In the genomic region with DNA sequence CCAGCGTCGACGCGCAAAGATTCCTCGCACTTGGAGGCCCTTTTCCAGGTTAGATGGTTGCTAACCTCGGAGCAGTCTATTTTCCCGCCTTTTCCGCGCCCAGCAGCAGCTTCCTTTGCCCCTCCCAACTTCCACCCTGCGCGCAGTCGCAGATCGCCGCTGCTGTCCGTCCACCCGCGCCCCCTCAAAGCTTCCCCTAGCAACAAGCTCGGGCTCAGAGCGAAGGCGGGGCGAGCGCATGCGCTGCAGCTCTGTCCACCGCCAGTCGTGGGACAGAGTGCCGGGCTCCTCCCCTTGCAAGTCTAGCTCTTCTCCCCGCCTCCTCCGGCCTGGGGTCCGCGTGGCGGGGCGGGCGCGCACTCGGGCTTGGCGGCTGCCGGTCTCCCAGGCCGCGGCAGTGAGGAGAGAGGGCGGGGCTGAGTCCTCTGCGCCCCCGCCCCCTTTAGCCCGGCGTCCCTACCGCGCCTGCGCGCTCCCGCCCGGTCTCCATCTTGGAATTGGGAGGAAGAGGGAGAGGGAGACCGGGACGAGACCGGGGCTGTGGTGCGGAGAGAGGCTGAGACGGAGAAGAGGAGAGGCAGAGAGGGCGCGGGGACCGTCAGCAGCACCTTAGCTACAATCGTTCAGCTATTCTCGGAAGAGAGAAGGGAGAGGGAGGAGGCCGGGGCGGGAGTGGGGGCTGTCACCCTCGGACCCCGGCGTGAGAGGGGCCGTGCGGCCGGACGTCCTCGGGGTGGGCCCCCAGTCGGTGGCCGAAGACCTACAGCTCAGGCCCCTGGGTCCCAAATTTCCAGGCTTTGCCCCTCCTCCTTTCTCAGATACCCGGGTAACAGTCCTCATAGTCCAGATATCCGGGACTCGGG, we compare ENCODE assay signal across 1 cellular context.
TF ChIP-seq lines count a peak whose summit lies in the region.

A gene (plus strand): TSS at position 485 of the 863 bp plus-strand sequence. CDS start 3,905 bp downstream, outside the sequence.

TF ChIP-seq in K562, 482 proteins besides CTCF, POLR2A, EP300 and RAD21 (continued from another document and continues in another):
- TF ChIP-seq, protein P1, sequence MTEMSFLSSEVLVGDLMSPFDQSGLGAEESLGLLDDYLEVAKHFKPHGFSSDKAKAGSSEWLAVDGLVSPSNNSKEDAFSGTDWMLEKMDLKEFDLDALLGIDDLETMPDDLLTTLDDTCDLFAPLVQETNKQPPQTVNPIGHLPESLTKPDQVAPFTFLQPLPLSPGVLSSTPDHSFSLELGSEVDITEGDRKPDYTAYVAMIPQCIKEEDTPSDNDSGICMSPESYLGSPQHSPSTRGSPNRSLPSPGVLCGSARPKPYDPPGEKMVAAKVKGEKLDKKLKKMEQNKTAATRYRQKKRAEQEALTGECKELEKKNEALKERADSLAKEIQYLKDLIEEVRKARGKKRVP (CRISPR knock-in tag; IDR thresholded peaks at IDR 0.05), result 0 out of 2 replicates have a peak, but pooled peaks have one; percentile 29
- TF ChIP-seq, protein P2, sequence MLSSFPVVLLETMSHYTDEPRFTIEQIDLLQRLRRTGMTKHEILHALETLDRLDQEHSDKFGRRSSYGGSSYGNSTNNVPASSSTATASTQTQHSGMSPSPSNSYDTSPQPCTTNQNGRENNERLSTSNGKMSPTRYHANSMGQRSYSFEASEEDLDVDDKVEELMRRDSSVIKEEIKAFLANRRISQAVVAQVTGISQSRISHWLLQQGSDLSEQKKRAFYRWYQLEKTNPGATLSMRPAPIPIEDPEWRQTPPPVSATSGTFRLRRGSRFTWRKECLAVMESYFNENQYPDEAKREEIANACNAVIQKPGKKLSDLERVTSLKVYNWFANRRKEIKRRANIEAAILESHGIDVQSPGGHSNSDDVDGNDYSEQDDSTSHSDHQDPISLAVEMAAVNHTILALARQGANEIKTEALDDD (IDR thresholded peaks at IDR 0.05), result no peak
- TF ChIP-seq KAT7 (CRISPR knock-in tag; IDR thresholded peaks at IDR 0.05; ENCODE audit: borderline replicate concordance) (no peak), MXI1 (IDR thresholded peaks at IDR 0.05; ENCODE audit: low read depth, low read length) (peak; percentile 81), POLR2AphosphoS5 (IDR thresholded peaks at IDR 0.05; ENCODE audit: control insufficient read depth, insufficient read depth, low read depth, low read length) (peak; percentile 85), MTA3 (IDR thresholded peaks at IDR 0.05; ENCODE audit: borderline replicate concordance) (peak; percentile 45; the same call in 1 of the 2 replicates), SMARCE1 (IDR thresholded peaks at IDR 0.05) (no peak), SMAD2 (IDR thresholded peaks at IDR 0.05; ENCODE audit: low read depth, low read length) (no peak), ZNF12 (CRISPR knock-in tag; IDR thresholded peaks at IDR 0.05) (peak; percentile 35; the same call in 1 of the 2 replicates), HDAC1 (IDR thresholded peaks at IDR 0.05) (peak in 1 of 2 experiments; percentile 75; a peak in 2 of 4 replicates), HDAC8 (tag; IDR thresholded peaks at IDR 0.05) (peak; percentile 69; the same call in 1 of the 2 replicates), ELF2 (CRISPR knock-in tag; IDR thresholded peaks at IDR 0.05) (0 out of 2 replicates have a peak, but pooled peaks have one; percentile 10), ETV6 (IDR thresholded peaks at IDR 0.05; ENCODE audit: borderline replicate concordance in 1 of 2, low read depth in 2 of 2, low read length in 1 of 2) (no peak), ETV6 (CRISPR knock-in tag; IDR thresholded peaks at IDR 0.05; ENCODE audit: borderline replicate concordance) (no peak), CHCHD3 (CRISPR knock-in tag; IDR thresholded peaks at IDR 0.05) (peak; percentile 39; the same call in 1 of the 2 replicates), TAF9B (IDR thresholded peaks at IDR 0.05; ENCODE audit: partially characterized antibody) (no peak), ZNF695 (CRISPR knock-in tag; IDR thresholded peaks at IDR 0.05) (no peak), SRF (CRISPR knock-in tag; IDR thresholded peaks at IDR 0.05) (no peak), KLF6 (CRISPR knock-in tag; IDR thresholded peaks at IDR 0.05; ENCODE audit: borderline replicate concordance) (0 out of 2 replicates have a peak, but pooled peaks have one; percentile 43), RHOXF2B (CRISPR knock-in tag; conservative IDR thresholded peaks at IDR 0.05) (0 out of 2 replicates have a peak, but pooled peaks have one; percentile 50), ZNF124 (CRISPR knock-in tag; IDR thresholded peaks at IDR 0.05) (no peak), ELF4 (CRISPR knock-in tag; IDR thresholded peaks at IDR 0.05) (peak; percentile 68; the same call in 1 of the 2 replicates), KDM4B (IDR thresholded peaks at IDR 0.05; ENCODE audit: borderline replicate concordance in 2 of 2, low read depth in 1 of 2) (peak in 1 of 2 experiments; percentile 83; a peak in 1 of 4 replicates), JUNB (CRISPR knock-in tag; conservative IDR thresholded peaks at IDR 0.05) (no peak), BMI1 (IDR thresholded peaks at IDR 0.05; ENCODE audit: low read length) (peak; percentile 58; the same call in 1 of the 2 replicates), PML (IDR thresholded peaks at IDR 0.05; ENCODE audit: low read length) (peak; percentile 57; the same call in 1 of the 2 replicates), SMAD3 (CRISPR knock-in tag; conservative IDR thresholded peaks at IDR 0.05) (peak; percentile 38; the same call in 1 of the 2 replicates), POLR3G (IDR thresholded peaks at IDR 0.05; ENCODE audit: extremely low read depth, insufficient read length, insufficient replicate concordance) (no peak), TEAD4 (IDR thresholded peaks at IDR 0.05; ENCODE audit: low read length) (peak; percentile 27; the same call in 1 of the 2 replicates), TEAD4 (CRISPR knock-in tag; IDR thresholded peaks at IDR 0.05; ENCODE audit: borderline replicate concordance) (no peak)
- TF ChIP-seq, protein P3, sequence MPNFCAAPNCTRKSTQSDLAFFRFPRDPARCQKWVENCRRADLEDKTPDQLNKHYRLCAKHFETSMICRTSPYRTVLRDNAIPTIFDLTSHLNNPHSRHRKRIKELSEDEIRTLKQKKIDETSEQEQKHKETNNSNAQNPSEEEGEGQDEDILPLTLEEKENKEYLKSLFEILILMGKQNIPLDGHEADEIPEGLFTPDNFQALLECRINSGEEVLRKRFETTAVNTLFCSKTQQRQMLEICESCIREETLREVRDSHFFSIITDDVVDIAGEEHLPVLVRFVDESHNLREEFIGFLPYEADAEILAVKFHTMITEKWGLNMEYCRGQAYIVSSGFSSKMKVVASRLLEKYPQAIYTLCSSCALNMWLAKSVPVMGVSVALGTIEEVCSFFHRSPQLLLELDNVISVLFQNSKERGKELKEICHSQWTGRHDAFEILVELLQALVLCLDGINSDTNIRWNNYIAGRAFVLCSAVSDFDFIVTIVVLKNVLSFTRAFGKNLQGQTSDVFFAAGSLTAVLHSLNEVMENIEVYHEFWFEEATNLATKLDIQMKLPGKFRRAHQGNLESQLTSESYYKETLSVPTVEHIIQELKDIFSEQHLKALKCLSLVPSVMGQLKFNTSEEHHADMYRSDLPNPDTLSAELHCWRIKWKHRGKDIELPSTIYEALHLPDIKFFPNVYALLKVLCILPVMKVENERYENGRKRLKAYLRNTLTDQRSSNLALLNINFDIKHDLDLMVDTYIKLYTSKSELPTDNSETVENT (CRISPR knock-in tag; IDR thresholded peaks at IDR 0.05), result peak; percentile 62; the same call in 1 of the 2 replicates
- TF ChIP-seq, protein P4, sequence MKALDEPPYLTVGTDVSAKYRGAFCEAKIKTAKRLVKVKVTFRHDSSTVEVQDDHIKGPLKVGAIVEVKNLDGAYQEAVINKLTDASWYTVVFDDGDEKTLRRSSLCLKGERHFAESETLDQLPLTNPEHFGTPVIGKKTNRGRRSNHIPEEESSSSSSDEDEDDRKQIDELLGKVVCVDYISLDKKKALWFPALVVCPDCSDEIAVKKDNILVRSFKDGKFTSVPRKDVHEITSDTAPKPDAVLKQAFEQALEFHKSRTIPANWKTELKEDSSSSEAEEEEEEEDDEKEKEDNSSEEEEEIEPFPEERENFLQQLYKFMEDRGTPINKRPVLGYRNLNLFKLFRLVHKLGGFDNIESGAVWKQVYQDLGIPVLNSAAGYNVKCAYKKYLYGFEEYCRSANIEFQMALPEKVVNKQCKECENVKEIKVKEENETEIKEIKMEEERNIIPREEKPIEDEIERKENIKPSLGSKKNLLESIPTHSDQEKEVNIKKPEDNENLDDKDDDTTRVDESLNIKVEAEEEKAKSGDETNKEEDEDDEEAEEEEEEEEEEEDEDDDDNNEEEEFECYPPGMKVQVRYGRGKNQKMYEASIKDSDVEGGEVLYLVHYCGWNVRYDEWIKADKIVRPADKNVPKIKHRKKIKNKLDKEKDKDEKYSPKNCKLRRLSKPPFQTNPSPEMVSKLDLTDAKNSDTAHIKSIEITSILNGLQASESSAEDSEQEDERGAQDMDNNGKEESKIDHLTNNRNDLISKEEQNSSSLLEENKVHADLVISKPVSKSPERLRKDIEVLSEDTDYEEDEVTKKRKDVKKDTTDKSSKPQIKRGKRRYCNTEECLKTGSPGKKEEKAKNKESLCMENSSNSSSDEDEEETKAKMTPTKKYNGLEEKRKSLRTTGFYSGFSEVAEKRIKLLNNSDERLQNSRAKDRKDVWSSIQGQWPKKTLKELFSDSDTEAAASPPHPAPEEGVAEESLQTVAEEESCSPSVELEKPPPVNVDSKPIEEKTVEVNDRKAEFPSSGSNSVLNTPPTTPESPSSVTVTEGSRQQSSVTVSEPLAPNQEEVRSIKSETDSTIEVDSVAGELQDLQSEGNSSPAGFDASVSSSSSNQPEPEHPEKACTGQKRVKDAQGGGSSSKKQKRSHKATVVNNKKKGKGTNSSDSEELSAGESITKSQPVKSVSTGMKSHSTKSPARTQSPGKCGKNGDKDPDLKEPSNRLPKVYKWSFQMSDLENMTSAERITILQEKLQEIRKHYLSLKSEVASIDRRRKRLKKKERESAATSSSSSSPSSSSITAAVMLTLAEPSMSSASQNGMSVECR (CRISPR knock-in tag; IDR thresholded peaks at IDR 0.05), result peak; percentile 51; the same call in 1 of the 2 replicates
- TF ChIP-seq, protein P5, sequence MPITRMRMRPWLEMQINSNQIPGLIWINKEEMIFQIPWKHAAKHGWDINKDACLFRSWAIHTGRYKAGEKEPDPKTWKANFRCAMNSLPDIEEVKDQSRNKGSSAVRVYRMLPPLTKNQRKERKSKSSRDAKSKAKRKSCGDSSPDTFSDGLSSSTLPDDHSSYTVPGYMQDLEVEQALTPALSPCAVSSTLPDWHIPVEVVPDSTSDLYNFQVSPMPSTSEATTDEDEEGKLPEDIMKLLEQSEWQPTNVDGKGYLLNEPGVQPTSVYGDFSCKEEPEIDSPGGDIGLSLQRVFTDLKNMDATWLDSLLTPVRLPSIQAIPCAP (CRISPR knock-in tag; IDR thresholded peaks at IDR 0.05; ENCODE audit: borderline replicate concordance), result no peak
